1 cellular context compared by ENCODE assay signal in genomic region chr2:12619975-12620374, GRCh38.
TF ChIP-seq lines count a peak whose summit lies in the region.

No MANE protein-coding gene starts in this region.

TF ChIP-seq in GM12878, 131 proteins besides CTCF, POLR2A, EP300 and RAD21 (continued from another document):
- TF ChIP-seq HCFC1 (IDR thresholded peaks at IDR 0.05; ENCODE audit: low read length): no peak
- no peak for TF ChIP-seq MLLT1 (IDR thresholded peaks at IDR 0.05)
- no peak for TF ChIP-seq RCOR1 (conservative IDR thresholded peaks at IDR 0.05; ENCODE audit: low read depth, low read length)
- no peak for TF ChIP-seq GATAD2B (conservative IDR thresholded peaks at IDR 0.05; ENCODE audit: low read depth)
- no peak for TF ChIP-seq ETV6 (conservative IDR thresholded peaks at IDR 0.05 in 1 of 2, IDR thresholded peaks at IDR 0.05 in 1 of 2; ENCODE audit: borderline replicate concordance in 1 of 2, low read depth in 1 of 2)
- TF ChIP-seq SMARCA5 (IDR thresholded peaks at IDR 0.05): no peak
- TF ChIP-seq BHLHE40 (IDR thresholded peaks at IDR 0.05; ENCODE audit: borderline replicate concordance in 1 of 2, low read depth in 2 of 2, low read length in 1 of 2): no peak
- TF ChIP-seq SMC3 (IDR thresholded peaks at IDR 0.05; ENCODE audit: borderline replicate concordance, low read length): no peak
- no peak for TF ChIP-seq ZNF217 (IDR thresholded peaks at IDR 0.05)
- no peak for TF ChIP-seq ELK1 (IDR thresholded peaks at IDR 0.05; ENCODE audit: low read depth, low read length)
- TF ChIP-seq TBL1XR1 (IDR thresholded peaks at IDR 0.05; ENCODE audit: low read depth, low read length): no peak
- TF ChIP-seq CBX5 (IDR thresholded peaks at IDR 0.05; ENCODE audit: low read depth): no peak
- TF ChIP-seq JUND (IDR thresholded peaks at IDR 0.05; ENCODE audit: low read depth, low read length): no peak
